In genomic region chr21:46469275-46469674, GRCh38 we compare ENCODE assay signal across 31 cellular contexts.
"Had no signal": no experiment of that assay in that cellular context is flagged by ENCODE, and none has a peak within 500 bp of the region (broad histone marks: within the 10 kb centered on the region; RNA-seq: fewer than 3 reads in every experiment).

No MANE protein-coding gene starts in this region.

- H3K9me3 Mint-ChIP-seq: activated T-cell treated with anti-CD3 and anti-CD28 coated beads, Interleukin-2, amount 50 U/mL, for 24 hours; brain; stimulated activated naive B cell treated with anti-CD40 and anti-IgM and Interleukin-4, amounts not matched to agents 10 μg/mL and 1 μg/mL and 100 μg/mL, for 72 hours; T-helper 1 cell treated with Interleukin-12 subunit alpha and Interleukin-12 subunit beta and Interleukin-4 antibody, amounts not matched to agents 30 μg/mL and 1 μg/mL, for 36 hours had no signal

- H3K36me3 ChIP-seq: adrenal gland, pancreas, prostate gland, thyroid gland, upper lobe of right lung had no signal

- H3K27ac Mint-ChIP-seq: activated T-cell treated with anti-CD3 and anti-CD28 coated beads, Interleukin-2, amount 50 U/mL, for 24 hours; stimulated activated naive B cell treated with anti-CD40 and anti-IgM and Interleukin-4, amounts not matched to agents 10 μg/mL and 1 μg/mL and 100 μg/mL, for 72 hours; T-helper 1 cell treated with Interleukin-12 subunit alpha and Interleukin-12 subunit beta and Interleukin-4 antibody, amounts not matched to agents 30 μg/mL and 1 μg/mL, for 36 hours had no signal

- ATAC-seq: activated CD4-positive, CD25-positive, alpha-beta regulatory T cell treated with anti-CD3 and anti-CD28 coated beads, Interleukin-2, amount 50 U/mL, for 24 hours; activated naive CD4-positive, alpha-beta T cell treated with anti-CD3 and anti-CD28 coated beads, Interleukin-2, amount 50 U/mL, for 72 hours; left lung; pancreas; sciatic nerve; stimulated activated naive B cell treated with anti-CD40 and anti-IgM and Interleukin-4, amounts not matched to agents 10 μg/mL and 1 μg/mL and 100 μg/mL, for 72 hours; upper lobe of right lung had no signal

- H3K27me3 ChIP-seq: adrenal gland, esophagus squamous epithelium, left lung, pancreas, stomach, thyroid gland, upper lobe of right lung had no signal

- DNase-seq: activated CD4-positive, alpha-beta T cell treated with anti-CD3 and anti-CD28 coated beads for 48 hours; activated CD4-positive, alpha-beta T cell treated with anti-CD3 and anti-CD28 coated beads, Interleukin-2, amount 50 U/mL, for 48 hours; activated CD8-positive, alpha-beta memory T cell treated with anti-CD3 and anti-CD28 coated beads, Interleukin-2, amount 50 U/mL, for 48 hours; activated naive CD4-positive, alpha-beta T cell; activated T-cell treated with anti-CD3 and anti-CD28 coated beads, Interleukin-2, amount 50 U/mL, for 24 hours; adrenal gland; aorta; cortex of kidney; esophagus squamous epithelium; left lung; mesendoderm; pancreas; retina; stimulated activated CD4-positive, alpha-beta T cell treated with anti-CD3 and anti-CD28 coated beads, Interleukin-12 subunit alpha, Interleukin-12 subunit beta, amount 100 ng/mL, for 4 hours; stimulated activated CD4-positive, alpha-beta T cell treated with anti-CD3 and anti-CD28 coated beads, Interleukin-4, amount 100 ng/mL, for 4 hours; stimulated activated CD8-positive, alpha-beta memory T cell treated with anti-CD3 and anti-CD28 coated beads, Interleukin-4, amount 100 ng/mL, for 48 hours; stimulated activated naive B cell treated with anti-CD40 and anti-IgM and Interleukin-4, amounts not matched to agents 10 μg/mL and 1 μg/mL and 100 μg/mL, for 72 hours; stomach; T-helper 9 cell; thyroid gland; upper lobe of right lung had no signal

- H3K27ac ChIP-seq: adrenal gland, epithelial cell of prostate, esophagus squamous epithelium, left lung, pancreas, prostate gland, skin epidermis, stomach, thyroid gland, upper lobe of right lung, VCaP had no signal

- H3K4me3 ChIP-seq: adrenal gland, esophagus squamous epithelium, left lung, lung, pancreas, prostate gland, skin epidermis, stomach, thyroid gland, upper lobe of right lung had no signal

- H3K27me3 Mint-ChIP-seq: activated T-cell treated with anti-CD3 and anti-CD28 coated beads, Interleukin-2, amount 50 U/mL, for 24 hours; brain; stimulated activated naive B cell treated with anti-CD40 and anti-IgM and Interleukin-4, amounts not matched to agents 10 μg/mL and 1 μg/mL and 100 μg/mL, for 72 hours had no signal

- H3K4me1 ChIP-seq: pancreas, prostate gland had no signal

- H3K9me3 ChIP-seq: adrenal gland, esophagus squamous epithelium, left lung, pancreas, prostate gland, stomach, thyroid gland, upper lobe of right lung had no signal

- H3K4me3 Mint-ChIP-seq: activated T-cell treated with anti-CD3 and anti-CD28 coated beads, Interleukin-2, amount 50 U/mL, for 24 hours; brain; stimulated activated naive B cell treated with anti-CD40 and anti-IgM and Interleukin-4, amounts not matched to agents 10 μg/mL and 1 μg/mL and 100 μg/mL, for 72 hours; T-helper 1 cell treated with Interleukin-12 subunit alpha and Interleukin-12 subunit beta and Interleukin-4 antibody, amounts not matched to agents 30 μg/mL and 1 μg/mL, for 36 hours had no signal
